Comparison of ENCODE assay signal across 1 cellular context in the genomic region with DNA sequence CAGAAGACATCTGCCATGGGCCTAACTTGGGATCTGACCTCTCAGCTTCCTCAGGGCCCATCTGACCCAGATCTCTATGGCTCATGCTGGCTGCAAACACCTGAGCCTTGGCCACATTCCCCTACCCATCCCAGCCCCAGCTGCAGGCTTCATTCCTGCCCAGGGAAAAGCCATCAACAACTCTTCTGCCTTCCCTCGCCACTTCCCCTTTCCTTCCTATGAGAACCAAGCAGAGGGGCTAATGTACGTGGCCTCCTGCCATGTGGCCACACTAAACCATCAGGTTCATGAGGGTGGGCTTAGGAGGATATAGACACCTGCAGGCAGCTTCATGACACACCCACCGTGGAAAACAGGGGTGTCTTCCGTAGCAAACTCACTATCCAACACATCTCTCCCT.
TF ChIP-seq lines count a peak whose summit lies in the region.

No MANE protein-coding gene starts in this region.

TF ChIP-seq in WTC11, 78 proteins besides CTCF, POLR2A, EP300 and RAD21 (continued from another document):
- TF ChIP-seq SMAD3 (CRISPR knock-in tag; IDR thresholded peaks at IDR 0.05; ENCODE audit: borderline replicate concordance), result no peak
- TF ChIP-seq IRF2 (CRISPR knock-in tag; IDR thresholded peaks at IDR 0.05; ENCODE audit: borderline replicate concordance, low read depth), result no peak
- TF ChIP-seq, protein P1, sequence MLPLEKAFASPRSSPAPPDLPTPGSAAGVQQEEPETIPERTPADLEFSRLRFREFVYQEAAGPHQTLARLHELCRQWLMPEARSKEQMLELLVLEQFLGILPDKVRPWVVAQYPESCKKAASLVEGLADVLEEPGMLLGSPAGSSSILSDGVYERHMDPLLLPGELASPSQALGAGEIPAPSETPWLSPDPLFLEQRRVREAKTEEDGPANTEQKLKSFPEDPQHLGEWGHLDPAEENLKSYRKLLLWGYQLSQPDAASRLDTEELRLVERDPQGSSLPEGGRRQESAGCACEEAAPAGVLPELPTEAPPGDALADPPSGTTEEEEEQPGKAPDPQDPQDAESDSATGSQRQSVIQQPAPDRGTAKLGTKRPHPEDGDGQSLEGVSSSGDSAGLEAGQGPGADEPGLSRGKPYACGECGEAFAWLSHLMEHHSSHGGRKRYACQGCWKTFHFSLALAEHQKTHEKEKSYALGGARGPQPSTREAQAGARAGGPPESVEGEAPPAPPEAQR (CRISPR knock-in tag; IDR thresholded peaks at IDR 0.05), result no peak
- TF ChIP-seq ATF1 (CRISPR knock-in tag; IDR thresholded peaks at IDR 0.05), result no peak
- no peak for TF ChIP-seq ZNF423 (CRISPR knock-in tag; IDR thresholded peaks at IDR 0.05)
- TF ChIP-seq RORB (CRISPR knock-in tag; IDR thresholded peaks at IDR 0.05), result no peak
- no peak for TF ChIP-seq EMX1 (CRISPR knock-in tag; IDR thresholded peaks at IDR 0.05)
